ENCODE assay signal across 11 cellular contexts in the genomic region with DNA sequence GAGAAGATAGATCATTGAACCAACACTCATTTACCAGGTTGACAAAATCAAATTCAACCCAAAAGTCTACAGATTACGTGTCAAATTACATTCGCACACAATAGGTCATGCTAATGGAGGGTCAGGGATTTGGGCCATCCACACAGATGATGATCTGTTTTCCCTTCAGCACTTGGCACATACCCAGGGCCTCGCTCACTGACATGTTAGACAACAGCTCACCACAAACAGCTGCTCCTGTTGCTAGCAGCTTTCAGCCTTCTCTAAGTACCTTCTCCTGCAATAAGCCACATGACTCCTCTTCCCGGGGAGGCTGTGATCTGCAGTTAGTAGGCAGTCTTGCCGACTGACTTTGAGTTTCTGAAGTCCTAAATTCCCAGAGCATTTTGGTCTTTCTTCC. TPM values are rescaled to one million over a fixed set of nuclear protein-coding genes. Genes with fewer than 3 reads are reported as not detected.
DNase-seq lines count a peak whose midpoint lies in the region; ATAC-seq, FAIRE-seq and TF ChIP-seq lines count a peak whose summit lies in the region.
"Had no signal": no experiment of that assay in that cellular context is flagged by ENCODE, and none has a peak within 500 bp of the region (broad histone marks: within the 10 kb centered on the region; RNA-seq: fewer than 3 reads in every experiment).

No MANE protein-coding gene starts in this region.

- no peak overlapping the region for H4K5ac ChIP-seq in mesendoderm (ENCODE audit: low read length)

- H3K18ac ChIP-seq in mesendoderm (ENCODE audit: low read length), result no peak overlapping the region

- no peak overlapping the region for H3K4me2 ChIP-seq in mesendoderm (ENCODE audit: low read length)

- H3K23ac ChIP-seq in mesendoderm (ENCODE audit: low read length), result no peak overlapping the region

- H3K27me3 ChIP-seq in mesendoderm (ENCODE audit: insufficient read depth, low read length, poor library complexity), result no peaks in the 10 kb centered on the region

- no peak overlapping the region for H3K27ac Mint-ChIP-seq in activated CD8-positive, alpha-beta T cell treated with anti-CD3 and anti-CD28 coated beads for 36 hours
- H3K27ac Mint-ChIP-seq: memory B cell had no signal

- no peak overlapping the region for H2BK15ac ChIP-seq in mesendoderm (replicated peaks; ENCODE audit: low read depth)

- H2BK120ac ChIP-seq in mesendoderm (ENCODE audit: low read depth, low read length), result no peak overlapping the region

- POLR2A ChIA-PET in activated CD8-positive, alpha-beta T cell treated with anti-CD3 and anti-CD28 coated beads for 36 hours (lab: Charles Lee), result no interaction called here

- H3K4me3 Mint-ChIP-seq in activated CD8-positive, alpha-beta T cell treated with anti-CD3 and anti-CD28 coated beads for 36 hours, result no peak overlapping the region
- H3K4me3 Mint-ChIP-seq: memory B cell had no signal

- CTCF ChIA-PET in activated CD8-positive, alpha-beta T cell treated with anti-CD3 and anti-CD28 coated beads for 36 hours (lab: Charles Lee), result interaction anchor here (2.6 kb wide), 1 partner anchor 10 kb away, joined by 10 read pairs; no protein-coding TSS in a partner anchor

- no peak overlapping the region for H3K4me3 ChIP-seq in mesendoderm (ENCODE audit: low read length)
- H3K4me3 ChIP-seq in lower leg skin (ENCODE audit: low read depth, poor library complexity, severe bottlenecking), result no peak overlapping the region

- no peaks in the 10 kb centered on the region for H3K36me3 ChIP-seq in mesendoderm (ENCODE audit: control insufficient read depth, insufficient read depth, low read length)

- no peak for FAIRE-seq in D721Med (lab: Jason Lieb, UNC)

- no peak overlapping the region for H3K4ac ChIP-seq in mesendoderm (ENCODE audit: low read depth, low read length)

- DNase-seq in Daoy (ENCODE audit: low read depth) (peak; percentile 61), NCI-H128 (lab: John Stamatoyannopoulos, UW; ENCODE audit: unreplicated experiment) (peak; percentile 58), SK-N-DZ (ENCODE audit: low spot score) (peak; percentile 26), mesendoderm (peak; percentile 55), 8988T (no peak), D721Med (ENCODE audit: insufficient read length, low spot score) (no peak), lower leg skin (ENCODE audit: low spot score in 2 of 2) (no peak)
- DNase-seq in activated CD8-positive, alpha-beta T cell treated with anti-CD3 and anti-CD28 coated beads for 36 hours, result no peak
- DNase-seq: activated CD4-positive, alpha-beta T cell treated with anti-CD3 and anti-CD28 coated beads for 48 hours; KG1 had no signal

- no peaks in the 10 kb centered on the region for H3K36me3 Mint-ChIP-seq in activated CD8-positive, alpha-beta T cell treated with anti-CD3 and anti-CD28 coated beads for 36 hours (ENCODE audit: low read depth)
- H3K36me3 Mint-ChIP-seq: memory B cell had no signal

- H3K56ac ChIP-seq in mesendoderm (ENCODE audit: low read length), result no peak overlapping the region

- H2AK5ac ChIP-seq in mesendoderm (ENCODE audit: low read length), result no peak overlapping the region

- H2BK5ac ChIP-seq in mesendoderm (ENCODE audit: low read length), result no peak overlapping the region

- H3K9ac ChIP-seq in mesendoderm (ENCODE audit: low read length), result no peak overlapping the region

- H3K27me3 Mint-ChIP-seq in activated CD8-positive, alpha-beta T cell treated with anti-CD3 and anti-CD28 coated beads for 36 hours, result peaks cover 49% of the 10 kb centered on the region

- H3K9me3 Mint-ChIP-seq in activated CD8-positive, alpha-beta T cell treated with anti-CD3 and anti-CD28 coated beads for 36 hours, result no peaks in the 10 kb centered on the region
- H3K9me3 Mint-ChIP-seq: memory B cell had no signal

- peaks cover 8% of the 10 kb centered on the region for H3K4me1 Mint-ChIP-seq in activated CD8-positive, alpha-beta T cell treated with anti-CD3 and anti-CD28 coated beads for 36 hours (ENCODE audit: low read depth)
- H3K4me1 Mint-ChIP-seq: memory B cell had no signal

- H3K27ac ChIP-seq in mesendoderm (ENCODE audit: low read depth, low read length), result no peak overlapping the region

- intact Hi-C loops in activated CD8-positive, alpha-beta T cell treated with anti-CD3 and anti-CD28 coated beads for 36 hours (cut with micrococcal nuclease), result loop anchor here (10.0 kb wide), 1 partner anchor 116 kb away; a partner anchor contains a TSS
- intact Hi-C loops in lower leg skin (cut with DNase I; ENCODE audit: low total_unique reads), result loop anchor here (10.0 kb wide), 1 partner anchor 164 kb away; no protein-coding TSS in a partner anchor

- no peaks in the 10 kb centered on the region for H3K79me1 ChIP-seq in mesendoderm (ENCODE audit: low read length)

- no peaks in the 10 kb centered on the region for H3K4me1 ChIP-seq in mesendoderm (ENCODE audit: control insufficient read depth, low read depth, low read length)

- no peak for ATAC-seq in activated CD8-positive, alpha-beta T cell treated with anti-CD3 and anti-CD28 coated beads for 36 hours

- no peaks in the 10 kb centered on the region for H3K79me2 ChIP-seq in mesendoderm (ENCODE audit: control insufficient read depth, insufficient read depth, low read length)

- H4K8ac ChIP-seq in mesendoderm (ENCODE audit: low read depth, low read length), result no peak overlapping the region

- WGBS in mesendoderm (ENCODE audit: extremely low coverage, insufficient coverage, low lambda C conversion rate), result no CpG with 5 or more reads among the region's 5 CpGs
- 17 to 23% methylated on average over 5 of the region's 5 CpGs for WGBS in lower leg skin, 2 donors

- TF ChIP-seq POLR2A in lower leg skin (IDR thresholded peaks at IDR 0.05), result no peak

- TF ChIP-seq CTCF in activated CD8-positive, alpha-beta T cell treated with anti-CD3 and anti-CD28 coated beads for 36 hours (IDR thresholded peaks at IDR 0.05), result no peak
- TF ChIP-seq CTCF in D721Med (IDR thresholded peaks at IDR 0.05; ENCODE audit: insufficient read depth, missing control alignments) (no peak), lower leg skin (IDR thresholded peaks at IDR 0.05) (no peak)

RNA-seq across cellular contexts. Expression of a gene that starts 18.4 kb away (rescaled TPM):
- 0.17 TPM in 1 of 2 replicates, not detected in the other for total RNA-seq in Daoy (2014; rRNA removed; shearing (Covaris generic))
- not detected in 2 replicates for polyA plus RNA-seq in SK-N-DZ (2014; cell fraction: cytosol; rRNA removed)
- not detected in 2 replicates for polyA plus RNA-seq in SK-N-DZ (2014; cell fraction: nucleus; rRNA removed)
- polyA plus RNA-seq in mesendoderm (2013, experiment 1 of 2), result not detected
- polyA plus RNA-seq in mesendoderm (2013, experiment 2 of 2), result not detected
- total RNA-seq in activated CD8-positive, alpha-beta T cell treated with anti-CD3 and anti-CD28 coated beads for 36 hours, result not detected
- total RNA-seq in lower leg skin, result not detected

Comparison
In these comparisons a context has a peak if more than half of its experiments do, and no peak if none do; other contexts are left out.
1. DNase-seq: peak in Daoy (single experiment), NCI-H128 (single experiment), SK-N-DZ (single experiment) and mesendoderm (single experiment); none in 8988T (single experiment), activated CD8-positive, alpha-beta T cell treated with anti-CD3 and anti-CD28 coated beads for 36 hours (single experiment), D721Med (single experiment) and lower leg skin (0 of 2).